Comparison of ENCODE assay signal across 24 cellular contexts in the genomic region with DNA sequence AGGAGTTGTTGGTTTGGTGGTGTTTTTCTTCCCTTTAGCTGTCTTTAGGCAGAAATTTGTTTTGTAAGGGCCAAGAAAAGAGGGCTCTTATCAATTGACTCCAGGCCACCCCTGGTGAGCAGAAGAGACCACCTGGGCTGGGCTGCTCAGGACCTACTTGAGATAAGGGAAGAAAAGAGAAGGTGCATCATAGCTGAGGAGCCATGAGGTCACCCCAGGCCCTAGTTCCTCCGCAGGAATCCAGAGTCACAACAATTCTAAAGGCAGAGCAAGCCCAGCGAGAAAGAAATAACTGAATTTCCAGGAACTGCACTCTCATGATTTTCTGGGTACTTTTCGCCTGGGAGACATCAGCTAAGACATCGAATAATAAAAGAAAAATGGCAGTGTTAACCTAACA.
"Had no signal": no experiment of that assay in that cellular context is flagged by ENCODE, and none has a peak within 500 bp of the region (broad histone marks: within the 10 kb centered on the region; RNA-seq: fewer than 3 reads in every experiment).

No MANE protein-coding gene starts in this region.

- H3K4me2 ChIP-seq: PC-9 had no signal

- H2AFZ ChIP-seq: PC-9 had no signal

- H3K27me3 Mint-ChIP-seq: activated B cell treated with CpG ODN at 0.5 μM for 24 hours had no signal

- H3K36me3 Mint-ChIP-seq: activated CD8-positive, alpha-beta memory T cell treated with anti-CD3 and anti-CD28 coated beads, Interleukin-2, amount 10 ng/mL, durations not matched to agents 7 days and 5 days; activated naive CD4-positive, alpha-beta T cell treated with anti-CD3 and anti-CD28 coated beads, Interleukin-2, amount 50 U/mL, for 72 hours had no signal

- DNase-seq: activated B cell treated with CpG ODN at 0.5 μM for 24 hours; activated CD4-positive, alpha-beta T cell treated with anti-CD3 and anti-CD28 coated beads for 1 hour; activated CD4-positive, alpha-beta T cell treated with anti-CD3 and anti-CD28 coated beads, Interleukin-2, amount 10 ng/mL, durations not matched to agents 24 days and 14 days; activated CD4-positive, alpha-beta T cell treated with anti-CD3 and anti-CD28 coated beads, Interleukin-2, amount 50 U/mL, for 48 hours; activated CD8-positive, alpha-beta memory T cell treated with anti-CD3 and anti-CD28 coated beads, Interleukin-2, amount 10 ng/mL, durations not matched to agents 7 days and 5 days; activated effector memory CD4-positive, alpha-beta T cell treated with Interleukin-2 at 50 U/mL for 16 hours; activated naive CD4-positive, alpha-beta T cell; activated naive CD8-positive, alpha-beta T cell treated with anti-CD3 and anti-CD28 coated beads, Interleukin-2, amount 50 U/mL, for 24 hours; activated T-cell treated with anti-CD3 and anti-CD28 coated beads, Interleukin-2, amount 50 U/mL, for 24 hours; amniotic stem cell; body of pancreas; Karpas-422; MM.1S; NCI-H1105 treated with DMSO at 0.1 percent for 48 hours; NCI-H1436 treated with DMSO at 0.1 percent for 48 hours; NCI-H187; NCI-H2081; NCI-H510A treated with DMSO at 0.1 percent for 48 hours; PC-9; SHP77 treated with DMSO at 0.1 percent for 48 hours had no signal

- H3K4me1 ChIP-seq: ascending aorta, body of pancreas had no signal

- H3K27me3 ChIP-seq: ascending aorta, body of pancreas had no signal

- H3K9me3 ChIP-seq: ascending aorta, body of pancreas had no signal

- H3K9me3 Mint-ChIP-seq: activated B cell treated with CpG ODN at 0.5 μM for 24 hours; activated CD4-positive, alpha-beta T cell treated with anti-CD3 and anti-CD28 coated beads, Interleukin-2, amount 10 ng/mL, durations not matched to agents 24 days and 14 days; activated naive CD4-positive, alpha-beta T cell treated with anti-CD3 and anti-CD28 coated beads, Interleukin-2, amount 50 U/mL, for 72 hours; activated naive CD8-positive, alpha-beta T cell treated with anti-CD3 and anti-CD28 coated beads, Interleukin-2, amount 50 U/mL, for 24 hours; activated T-cell treated with anti-CD3 and anti-CD28 coated beads, Interleukin-2, amount 50 U/mL, for 24 hours; activated T-helper 1 cell treated with anti-CD3 and anti-CD28 coated beads, Interleukin-12 subunit alpha, Interleukin-12 subunit beta, Interleukin-2, Interleukin-4 antibody, amounts not matched to agents 30 ng/mL and 10 ng/mL and 1 ng/mL, durations not matched to agents 14 hours and 24 hours and 36 hours; central memory CD8-positive, alpha-beta T cell had no signal

- ATAC-seq: activated CD8-positive, alpha-beta memory T cell treated with anti-CD3 and anti-CD28 coated beads, Interleukin-2, amount 10 ng/mL, durations not matched to agents 7 days and 5 days; activated naive CD4-positive, alpha-beta T cell treated with anti-CD3 and anti-CD28 coated beads, Interleukin-2, amount 50 U/mL, for 72 hours; activated naive CD8-positive, alpha-beta T cell treated with anti-CD3 and anti-CD28 coated beads, Interleukin-2, amount 50 U/mL, for 24 hours; body of pancreas had no signal

- H3K4me3 Mint-ChIP-seq: activated B cell treated with CpG ODN at 0.5 μM for 24 hours; activated CD4-positive, alpha-beta T cell treated with anti-CD3 and anti-CD28 coated beads, Interleukin-2, amount 10 ng/mL, durations not matched to agents 24 days and 14 days; activated CD8-positive, alpha-beta memory T cell treated with anti-CD3 and anti-CD28 coated beads, Interleukin-2, amount 10 ng/mL, durations not matched to agents 7 days and 5 days; activated naive CD8-positive, alpha-beta T cell treated with anti-CD3 and anti-CD28 coated beads, Interleukin-2, amount 50 U/mL, for 24 hours; activated T-cell treated with anti-CD3 and anti-CD28 coated beads, Interleukin-2, amount 50 U/mL, for 24 hours; activated T-helper 1 cell treated with anti-CD3 and anti-CD28 coated beads, Interleukin-12 subunit alpha, Interleukin-12 subunit beta, Interleukin-2, Interleukin-4 antibody, amounts not matched to agents 30 ng/mL and 10 ng/mL and 1 ng/mL, durations not matched to agents 14 hours and 24 hours and 36 hours; central memory CD8-positive, alpha-beta T cell had no signal

- H3K27ac ChIP-seq: ascending aorta, body of pancreas, PC-9 had no signal

- H3K27ac Mint-ChIP-seq: activated B cell treated with CpG ODN at 0.5 μM for 24 hours; activated CD4-positive, alpha-beta T cell treated with anti-CD3 and anti-CD28 coated beads, Interleukin-2, amount 10 ng/mL, durations not matched to agents 24 days and 14 days; activated CD8-positive, alpha-beta memory T cell treated with anti-CD3 and anti-CD28 coated beads, Interleukin-2, amount 10 ng/mL, durations not matched to agents 7 days and 5 days; activated naive CD4-positive, alpha-beta T cell treated with anti-CD3 and anti-CD28 coated beads, Interleukin-2, amount 50 U/mL, for 72 hours; activated naive CD8-positive, alpha-beta T cell treated with anti-CD3 and anti-CD28 coated beads, Interleukin-2, amount 50 U/mL, for 24 hours; activated T-cell treated with anti-CD3 and anti-CD28 coated beads, Interleukin-2, amount 50 U/mL, for 24 hours; activated T-helper 1 cell treated with anti-CD3 and anti-CD28 coated beads, Interleukin-12 subunit alpha, Interleukin-12 subunit beta, Interleukin-2, Interleukin-4 antibody, amounts not matched to agents 30 ng/mL and 10 ng/mL and 1 ng/mL, durations not matched to agents 14 hours and 24 hours and 36 hours had no signal

- H3K4me1 Mint-ChIP-seq: activated B cell treated with CpG ODN at 0.5 μM for 24 hours; activated CD4-positive, alpha-beta T cell treated with anti-CD3 and anti-CD28 coated beads, Interleukin-2, amount 10 ng/mL, durations not matched to agents 24 days and 14 days; activated CD8-positive, alpha-beta memory T cell treated with anti-CD3 and anti-CD28 coated beads, Interleukin-2, amount 10 ng/mL, durations not matched to agents 7 days and 5 days; activated naive CD8-positive, alpha-beta T cell treated with anti-CD3 and anti-CD28 coated beads, Interleukin-2, amount 50 U/mL, for 24 hours; central memory CD8-positive, alpha-beta T cell had no signal
